ENCODE assay signal across 17 cellular contexts in genomic region chr12:27859648-27860047, GRCh38.
DNase-seq lines count a peak whose midpoint lies in the region; ATAC-seq and TF ChIP-seq lines count a peak whose summit lies in the region.
"Had no signal": no experiment of that assay in that cellular context is flagged by ENCODE, and none has a peak within 500 bp of the region (broad histone marks: within the 10 kb centered on the region; RNA-seq: fewer than 3 reads in every experiment).

No MANE protein-coding gene starts in this region.

- TF ChIP-seq RAD21 in IMR-90 (IDR thresholded peaks at IDR 0.05; ENCODE audit: low read length), result no peak

- peak overlapping the region; percentile 28; the same call in 1 of the 2 replicates for H3K14ac ChIP-seq in IMR-90 (replicated peaks; ENCODE audit: low read depth, low read length)

- no peak overlapping the region for H2BK15ac ChIP-seq in IMR-90 (ENCODE audit: low read depth, low read length)

- H2BK5ac ChIP-seq in IMR-90 (ENCODE audit: low read depth, low read length, poor library complexity, severe bottlenecking), result no peak overlapping the region

- H2AK5ac ChIP-seq in IMR-90 (ENCODE audit: low read depth, low read length), result 0 out of 2 replicates have a peak overlapping the region, but pooled peaks have one; percentile 20

- no peak overlapping the region for H4K91ac ChIP-seq in IMR-90 (ENCODE audit: insufficient read depth, low read depth, low read length)

- in situ Hi-C loops in IMR-90 (cut with MboI; ENCODE audit: low sequenced_read_pairs), result no loop called here

- H3K4me3 ChIP-seq in DND-41 (ENCODE audit: low read depth in 1 of 2, low read length in 2 of 2), result no peak overlapping the region
- no peak overlapping the region for H3K4me3 ChIP-seq in IMR-90 (ENCODE audit: insufficient read depth, low read depth, low read length)
- no peak overlapping the region for H3K4me3 ChIP-seq in SU-DHL-6 (ENCODE audit: insufficient read depth, low read length, poor library complexity, severe bottlenecking)
- no peak overlapping the region for H3K4me3 ChIP-seq in endodermal cell (ENCODE audit: low read length)

- no peaks in the 10 kb centered on the region for H3K9me3 ChIP-seq in DND-41 (ENCODE audit: insufficient read depth, low read length, severe bottlenecking)
- peaks cover 2% of the 10 kb centered on the region for H3K9me3 ChIP-seq in IMR-90 (ENCODE audit: control insufficient read depth, insufficient read depth, low read length)
- H3K9me3 ChIP-seq in SU-DHL-6 (ENCODE audit: insufficient read depth, low read length), result no peaks in the 10 kb centered on the region
- H3K9me3 ChIP-seq in endodermal cell (ENCODE audit: control insufficient read depth, low read length), result no peaks in the 10 kb centered on the region

- no peak overlapping the region for H2BK20ac ChIP-seq in IMR-90 (ENCODE audit: low read depth, low read length)

- no peak overlapping the region for H3K4me2 ChIP-seq in DND-41 (ENCODE audit: insufficient read depth, low read length)
- H3K4me2 ChIP-seq in IMR-90 (ENCODE audit: low read depth, low read length), result no peak overlapping the region
- H3K4me2 ChIP-seq in SU-DHL-6 (ENCODE audit: low read depth, low read length, poor library complexity, severe bottlenecking), result no peak overlapping the region

- H3K9me3 Mint-ChIP-seq in endodermal cell, result no peaks in the 10 kb centered on the region
- H3K9me3 Mint-ChIP-seq: T-cell had no signal

- no peak overlapping the region for H3K27ac Mint-ChIP-seq in endodermal cell
- H3K27ac Mint-ChIP-seq: B cell; CD4-positive, alpha-beta memory T cell; T-cell had no signal

- no peak overlapping the region for H3K9ac ChIP-seq in DND-41 (ENCODE audit: low read depth, low read length)
- H3K9ac ChIP-seq in IMR-90 (ENCODE audit: low read depth, low read length), result no peak overlapping the region
- no peak overlapping the region for H3K9ac ChIP-seq in SU-DHL-6 (ENCODE audit: low read length)
- H3K9ac ChIP-seq in endodermal cell (ENCODE audit: extremely low read depth, low read length, poor library complexity, severe bottlenecking), result no peak overlapping the region

- H3K79me1 ChIP-seq in IMR-90 (ENCODE audit: low read depth in 1 of 2, low read length in 2 of 2), result no peaks in the 10 kb centered on the region

- H3K9me1 ChIP-seq in IMR-90 (ENCODE audit: insufficient read depth, low read length), result 0 out of 2 replicates have a peak, but pooled peaks cover 3% of the 10 kb centered on the region

- TF ChIP-seq POLR2A in IMR-90 (IDR thresholded peaks at IDR 0.05; ENCODE audit: low read depth, low read length), result no peak

- no CpG with 5 or more reads among the region's 4 CpGs for WGBS in IMR-90 (ENCODE audit: extremely low coverage in 2 of 2, insufficient read length in 1 of 2), 2 experiments
- WGBS in endodermal cell (ENCODE audit: insufficient coverage in 1 of 2, insufficient read length in 1 of 2), 2 experiments, result 95 to 97% methylated on average over 3 to 4 of the region's 4 CpGs

- DNase-seq in DND-41 (no peak), IMR-90 (no peak), endodermal cell (no peak), 8988T (no peak)
- DNase-seq in NK-92 treated with Interleukin-12 subunit alpha and Interleukin-12 subunit beta, amount 100 ng/mL, for 24 hours (lab: John Stamatoyannopoulos, UW), result no peak
- DNase-seq in stimulated activated naive CD4-positive, alpha-beta T cell (lab: John Stamatoyannopoulos, UW), result no peak
- DNase-seq: CD4-positive, alpha-beta memory T cell; DMS79; GDM1; Karpas-422; NCI-H1930; NCI-H2171; NCI-H510A treated with DMSO at 0.1 percent for 48 hours; T-cell had no signal

- ATAC-seq in DND-41 (ENCODE audit: insufficient read depth, low read depth), result no peak
- ATAC-seq in IMR-90 (ENCODE audit: low read depth), result no peak
- no peak for ATAC-seq in GM19463 (IDR thresholded peaks at IDR 0.05; ENCODE audit: unreplicated experiment)
- ATAC-seq: T-cell had no signal

- H3K4me3 Mint-ChIP-seq in endodermal cell, result no peak overlapping the region
- H3K4me3 Mint-ChIP-seq: B cell; CD4-positive, alpha-beta memory T cell; T-cell had no signal

- no peak overlapping the region for H3K23ac ChIP-seq in IMR-90 (ENCODE audit: low read depth, low read length)

- H2BK120ac ChIP-seq in IMR-90 (ENCODE audit: low read depth, low read length), result no peak overlapping the region

- no peak overlapping the region for H3K4ac ChIP-seq in IMR-90 (ENCODE audit: low read depth, low read length)

- H3K9me2 ChIP-seq in SU-DHL-6 (replicated peaks; ENCODE audit: insufficient read depth, low read length), result no peaks in the 10 kb centered on the region

- TF ChIP-seq CTCF in DND-41 (IDR thresholded peaks at IDR 0.05; ENCODE audit: borderline replicate concordance, extremely low read depth, low read length, poor library complexity, severe bottlenecking), result peak; percentile 5
- no peak for TF ChIP-seq CTCF in IMR-90 (conservative IDR thresholded peaks at IDR 0.05; ENCODE audit: low read depth, low read length)
- no peak for TF ChIP-seq CTCF in SU-DHL-6 (IDR thresholded peaks at IDR 0.05; ENCODE audit: insufficient read depth, low read length, poor library complexity, severe bottlenecking)
- peak; percentile 72 for TF ChIP-seq CTCF in endodermal cell (conservative IDR thresholded peaks at IDR 0.05)

- intact Hi-C loops in IMR-90 (cut with micrococcal nuclease), result no loop called here

- H3K27ac ChIP-seq in DND-41 (ENCODE audit: low read length) (no peak overlapping the region), IMR-90 (ENCODE audit: insufficient read depth, low read length) (no peak overlapping the region), SU-DHL-6 (ENCODE audit: low read depth, low read length) (peak overlapping the region; percentile 96; the same call in 1 of the 2 replicates), endodermal cell (ENCODE audit: low read depth, low read length) (no peak overlapping the region)

- no peaks in the 10 kb centered on the region for H3K27me3 ChIP-seq in DND-41 (ENCODE audit: insufficient read depth, low read length, poor library complexity)
- H3K27me3 ChIP-seq in IMR-90 (ENCODE audit: control insufficient read depth, insufficient read depth, low read length), result no peaks in the 10 kb centered on the region; the same call in 1 of the 2 replicates
- no peaks in the 10 kb centered on the region for H3K27me3 ChIP-seq in SU-DHL-6 (ENCODE audit: low read length)
- H3K27me3 ChIP-seq in endodermal cell (ENCODE audit: control insufficient read depth, insufficient read depth, low read length, poor library complexity, severe bottlenecking), result no peaks in the 10 kb centered on the region

- H3K79me2 ChIP-seq in DND-41 (ENCODE audit: insufficient read depth, low read length) (no peaks in the 10 kb centered on the region), SU-DHL-6 (ENCODE audit: insufficient read depth, low read length) (peaks cover 2% of the 10 kb centered on the region; the same call in 1 of the 2 replicates)

- H3K4me1 Mint-ChIP-seq in endodermal cell, result no peaks in the 10 kb centered on the region
- H3K4me1 Mint-ChIP-seq: B cell had no signal

- no TSS peak for BruUV-seq in IMR-90 (replicated peaks; lab: Mats Ljungman, UMichigan)

- H3K4me1 ChIP-seq in DND-41 (ENCODE audit: insufficient read depth, low read length), result no peaks in the 10 kb centered on the region
- peaks cover 3% of the 10 kb centered on the region; the same call in 1 of the 2 replicates for H3K4me1 ChIP-seq in IMR-90 (ENCODE audit: control insufficient read depth, insufficient read depth, low read length)
- H3K4me1 ChIP-seq in endodermal cell (ENCODE audit: control insufficient read depth, insufficient read depth, low read length), result no peaks in the 10 kb centered on the region

- dilution Hi-C loops in IMR-90 (cut with HindIII; ENCODE audit: low sequenced_read_pairs, unreplicated experiment), result no loop called here

- H3K36me3 ChIP-seq in DND-41 (ENCODE audit: insufficient read depth, low read length) (no peaks in the 10 kb centered on the region), IMR-90 (ENCODE audit: control insufficient read depth, insufficient read depth, low read length) (no peaks in the 10 kb centered on the region), SU-DHL-6 (ENCODE audit: low read length) (peaks cover 9% of the 10 kb centered on the region; the same call in 1 of the 2 replicates), endodermal cell (ENCODE audit: control insufficient read depth, insufficient read depth, low read length) (no peaks in the 10 kb centered on the region)

- no peak overlapping the region for H2AFZ ChIP-seq in DND-41 (ENCODE audit: low read depth, low read length)
- no peak overlapping the region for H2AFZ ChIP-seq in IMR-90 (replicated peaks; ENCODE audit: low read length, poor library complexity)
- no peak overlapping the region for H2AFZ ChIP-seq in SU-DHL-6 (ENCODE audit: low read depth, low read length, severe bottlenecking)

- no peak overlapping the region for H3K18ac ChIP-seq in IMR-90 (ENCODE audit: low read depth, low read length)

- CTCF ChIA-PET in IMR-90 (lab: Yijun Ruan, JAX), result no interaction called here

- no peak overlapping the region for H4K8ac ChIP-seq in IMR-90 (ENCODE audit: low read depth in 2 of 2, low read length in 2 of 2)

- no peaks in the 10 kb centered on the region for H3K36me3 Mint-ChIP-seq in endodermal cell (ENCODE audit: low read depth)
- H3K36me3 Mint-ChIP-seq: CD4-positive, alpha-beta memory T cell; T-cell had no signal

- POLR2A ChIA-PET in IMR-90 (lab: Charles Lee; ENCODE audit: unreplicated experiment), result no interaction called here

- H4K20me1 ChIP-seq in DND-41 (ENCODE audit: insufficient read depth, low read length) (no peaks in the 10 kb centered on the region), IMR-90 (ENCODE audit: insufficient read depth, low read length) (no peaks in the 10 kb centered on the region), SU-DHL-6 (ENCODE audit: low read depth, low read length) (no peaks in the 10 kb centered on the region)

- no peak overlapping the region for H3K56ac ChIP-seq in IMR-90 (ENCODE audit: extremely low read depth, insufficient read depth, low read length)

- H3F3A ChIP-seq in SU-DHL-6 (ENCODE audit: insufficient read depth), result peaks cover 18% of the 10 kb centered on the region

- H2AK9ac ChIP-seq in IMR-90 (replicated peaks; ENCODE audit: low read depth, low read length, poor library complexity), result no peak overlapping the region

- no peaks in the 10 kb centered on the region for H3K27me3 Mint-ChIP-seq in endodermal cell (ENCODE audit: insufficient read depth)

- no peak overlapping the region for H4K5ac ChIP-seq in IMR-90 (ENCODE audit: low read depth, low read length)

TF ChIP-seq in IMR-90, 13 proteins besides CTCF, POLR2A, EP300 and RAD21 (continues in another document):
- TF ChIP-seq FOS (IDR thresholded peaks at IDR 0.05; ENCODE audit: low read depth, low read length) (no peak), CEBPB (IDR thresholded peaks at IDR 0.05; ENCODE audit: low read depth, low read length) (no peak), NFE2L2 (IDR thresholded peaks at IDR 0.05; ENCODE audit: low read depth, low read length) (no peak), MXI1 (IDR thresholded peaks at IDR 0.05; ENCODE audit: borderline replicate concordance, low read depth, low read length) (no peak)

Comparison
In these comparisons a context has a peak if more than half of its experiments do, and no peak if none do; other contexts are left out.
1. CTCF ChIP-seq: peak in DND-41 (single experiment) and endodermal cell (single experiment); none in IMR-90 (single experiment) and SU-DHL-6 (single experiment).